In the genomic region with DNA sequence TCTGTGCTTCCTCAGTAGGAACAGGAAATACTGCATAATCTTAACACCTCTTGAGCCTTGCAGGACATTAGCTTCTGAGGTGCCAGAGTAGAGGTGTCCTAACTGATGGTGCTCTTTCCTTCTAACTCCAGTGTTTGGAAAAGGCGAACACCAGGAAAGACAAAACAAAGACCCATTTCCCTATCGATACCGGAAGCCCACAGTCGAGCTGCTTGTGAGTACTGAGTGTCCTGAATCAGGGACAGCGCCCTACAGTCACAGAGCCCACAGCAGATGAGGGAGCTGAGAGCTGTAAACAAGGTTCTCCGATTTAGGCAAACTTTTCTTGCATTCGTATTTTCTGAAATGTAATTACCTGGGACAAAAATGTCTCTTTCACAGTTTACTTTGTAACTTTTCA, we compare ENCODE assay signal across 14 cellular contexts. TPM values are rescaled to one million over a fixed set of nuclear protein-coding genes. Genes with fewer than 3 reads are reported as not detected.
DNase-seq lines count a peak whose midpoint lies in the region; FAIRE-seq and TF ChIP-seq lines count a peak whose summit lies in the region.
"Had no signal": no experiment of that assay in that cellular context is flagged by ENCODE, and none has a peak within 500 bp of the region (broad histone marks: within the 10 kb centered on the region; RNA-seq: fewer than 3 reads in every experiment).

No MANE protein-coding gene starts in this region.

- peaks cover 0 to 4% (median 0%) of the 10 kb centered on the region in 4 donors for H3K4me1 ChIP-seq in liver (ENCODE audit: control insufficient read depth in 4 of 4, insufficient read depth in 4 of 4, low read length in 3 of 4)

- intact Hi-C loops in activated T-helper 2 cell treated with anti-CD3 and anti-CD28 coated beads, Interferon-gamma antibody, Interleukin-2, Interleukin-4, amounts not matched to agents 10 μg/mL and 5 μg/mL and 100 μg/mL, durations not matched to agents 14 hours and 24 hours and 36 hours (cut with micrococcal nuclease), result loop anchor here (1.0 to 10.0 kb wide), 5 partner anchors 21 to 589 kb away; no protein-coding TSS in a partner anchor

- no peak overlapping the region for H3K9ac ChIP-seq in liver (ENCODE audit: low read depth in 1 of 2, low read length in 2 of 2)

- H3K4me3 Mint-ChIP-seq in activated T-helper 2 cell treated with anti-CD3 and anti-CD28 coated beads, Interferon-gamma antibody, Interleukin-2, Interleukin-4, amounts not matched to agents 10 μg/mL and 5 μg/mL and 100 μg/mL, durations not matched to agents 14 hours and 24 hours and 36 hours (ENCODE audit: low read depth), result no peak overlapping the region

- peaks cover 14% of the 10 kb centered on the region for H3K27me3 Mint-ChIP-seq in activated T-helper 2 cell treated with anti-CD3 and anti-CD28 coated beads, Interferon-gamma antibody, Interleukin-2, Interleukin-4, amounts not matched to agents 10 μg/mL and 5 μg/mL and 100 μg/mL, durations not matched to agents 14 hours and 24 hours and 36 hours (ENCODE audit: low read depth)

- H3K27ac ChIP-seq in liver (ENCODE audit: low read depth in 1 of 2, low read length in 2 of 2), result no peak overlapping the region
- H3K27ac ChIP-seq: psoas muscle had no signal

- DNase-seq in GF-D8 (lab: John Stamatoyannopoulos, UW) (peak; percentile 29), KBM-7 (peak; percentile 12), urothelium cell line (ENCODE audit: low spot score) (no peak), amygdala (lab: John Stamatoyannopoulos, UW) (no peak), iPS-NIHi7 (ENCODE audit: extremely low spot score) (no peak), GM19238 (ENCODE audit: insufficient read length, low spot score) (no peak)
- no peak for DNase-seq in activated T-helper 2 cell treated with anti-CD3 and anti-CD28 coated beads, Interferon-gamma antibody, Interleukin-2, Interleukin-4, amounts not matched to agents 10 μg/mL and 5 μg/mL and 100 μg/mL, durations not matched to agents 14 hours and 24 hours and 36 hours (ENCODE audit: low spot score)
- DNase-seq: DMS153, NCI-H2081 treated with DMSO at 0.1 percent for 48 hours, psoas muscle, SHP77 treated with DMSO at 0.1 percent for 48 hours, transverse colon had no signal

- H3K36me3 ChIP-seq in liver (ENCODE audit: control insufficient read depth in 4 of 4, insufficient read depth in 3 of 4, low read depth in 1 of 4, low read length in 3 of 4), result no peaks in the 10 kb centered on the region
- H3K36me3 ChIP-seq: transverse colon had no signal

- no peaks in the 10 kb centered on the region for H3K9me3 Mint-ChIP-seq in activated T-helper 2 cell treated with anti-CD3 and anti-CD28 coated beads, Interferon-gamma antibody, Interleukin-2, Interleukin-4, amounts not matched to agents 10 μg/mL and 5 μg/mL and 100 μg/mL, durations not matched to agents 14 hours and 24 hours and 36 hours

- no peaks in the 10 kb centered on the region for H3K27me3 ChIP-seq in liver (ENCODE audit: control insufficient read depth in 4 of 4, insufficient read depth in 4 of 4, low read length in 3 of 4)
- H3K27me3 ChIP-seq: transverse colon had no signal

- H3K9me3 ChIP-seq in liver (ENCODE audit: control insufficient read depth in 4 of 4, low read length in 3 of 4), result no peaks in the 10 kb centered on the region
- H3K9me3 ChIP-seq: psoas muscle, transverse colon had no signal

- in situ Hi-C loops in KBM-7 (cut with MboI; ENCODE audit: low pct_unique_long_range_greater_than_20kb, low sequenced_read_pairs), result loop anchor here (25.0 kb wide), 1 partner anchor 396 kb away; a partner anchor contains a TSS

- WGBS in liver, result 75% methylated on average over 7 of the region's 7 CpGs

- peaks cover 58% of the 10 kb centered on the region for H3K4me1 Mint-ChIP-seq in activated T-helper 2 cell treated with anti-CD3 and anti-CD28 coated beads, Interferon-gamma antibody, Interleukin-2, Interleukin-4, amounts not matched to agents 10 μg/mL and 5 μg/mL and 100 μg/mL, durations not matched to agents 14 hours and 24 hours and 36 hours (ENCODE audit: low read depth)

- no peak for FAIRE-seq in urothelium cell line (lab: Jason Lieb, UNC)

- no peaks in the 10 kb centered on the region for H3K36me3 Mint-ChIP-seq in activated T-helper 2 cell treated with anti-CD3 and anti-CD28 coated beads, Interferon-gamma antibody, Interleukin-2, Interleukin-4, amounts not matched to agents 10 μg/mL and 5 μg/mL and 100 μg/mL, durations not matched to agents 14 hours and 24 hours and 36 hours (ENCODE audit: low read depth)

- peak overlapping the region; percentile 35 for H3K27ac Mint-ChIP-seq in activated T-helper 2 cell treated with anti-CD3 and anti-CD28 coated beads, Interferon-gamma antibody, Interleukin-2, Interleukin-4, amounts not matched to agents 10 μg/mL and 5 μg/mL and 100 μg/mL, durations not matched to agents 14 hours and 24 hours and 36 hours

- no peak overlapping the region for H3K4me3 ChIP-seq in liver (ENCODE audit: low read depth in 1 of 3, low read length in 3 of 3)
- H3K4me3 ChIP-seq: psoas muscle, transverse colon had no signal

- no peak for TF ChIP-seq CTCF in liver (IDR thresholded peaks at IDR 0.05; ENCODE audit: low read depth, low read length, missing input control)

- no peak for TF ChIP-seq RAD21 in liver (IDR thresholded peaks at IDR 0.05)

TF ChIP-seq in liver, 16 proteins besides CTCF, POLR2A, EP300 and RAD21:
- TF ChIP-seq JUND (IDR thresholded peaks at IDR 0.05), result no peak
- peak; percentile 18 for TF ChIP-seq SP1 (IDR thresholded peaks at IDR 0.05)
- TF ChIP-seq TAF1 (conservative IDR thresholded peaks at IDR 0.05), result no peak
- no peak for TF ChIP-seq HNF4A (conservative IDR thresholded peaks at IDR 0.05)
- TF ChIP-seq, protein P1, sequence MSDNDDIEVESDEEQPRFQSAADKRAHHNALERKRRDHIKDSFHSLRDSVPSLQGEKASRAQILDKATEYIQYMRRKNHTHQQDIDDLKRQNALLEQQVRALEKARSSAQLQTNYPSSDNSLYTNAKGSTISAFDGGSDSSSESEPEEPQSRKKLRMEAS (IDR thresholded peaks at IDR 0.05), result no peak

RNA-seq across cellular contexts. Expression of a gene that starts 50.7 kb away (rescaled TPM):
- 0.09 TPM in 2 replicates for total RNA-seq in activated T-helper 2 cell treated with anti-CD3 and anti-CD28 coated beads, Interferon-gamma antibody, Interleukin-2, Interleukin-4, amounts not matched to agents 10 μg/mL and 5 μg/mL and 100 μg/mL, durations not matched to agents 14 hours and 24 hours and 36 hours
- not detected for total RNA-seq in liver
- under 1 TPM in 1 of 2 donors, not detected in 1; 0.05 TPM for polyA plus RNA-seq in liver
- total RNA-seq: HT-29, transverse colon had no signal

RNA-seq across cellular contexts. Expression of a gene that starts 58.0 kb away (rescaled TPM):
- total RNA-seq in activated T-helper 2 cell treated with anti-CD3 and anti-CD28 coated beads, Interferon-gamma antibody, Interleukin-2, Interleukin-4, amounts not matched to agents 10 μg/mL and 5 μg/mL and 100 μg/mL, durations not matched to agents 14 hours and 24 hours and 36 hours, result 5.6 and 6.0 TPM in 2 replicates
- 10 to 100 TPM in 1 of 2 donors, 1 to 10 TPM in 1; 1.0 to 96.7 TPM for total RNA-seq in liver
- polyA plus RNA-seq in liver, result under 1 TPM; 0.56 to 0.60 TPM

Comparison
In these comparisons a context has a peak if more than half of its experiments do, and no peak if none do; other contexts are left out.
1. DNase-seq: peak in GF-D8 (single experiment) and KBM-7 (single experiment); none in activated T-helper 2 cell treated with anti-CD3 and anti-CD28 coated beads, Interferon-gamma antibody, Interleukin-2, Interleukin-4, amounts not matched to agents 10 μg/mL and 5 μg/mL and 100 μg/mL, durations not matched to agents 14 hours and 24 hours and 36 hours (single experiment), urothelium cell line (single experiment), amygdala (0 of 56), iPS-NIHi7 (single experiment) and GM19238 (single experiment).